Comparison of ENCODE assay signal across 19 cellular contexts in the genomic region with DNA sequence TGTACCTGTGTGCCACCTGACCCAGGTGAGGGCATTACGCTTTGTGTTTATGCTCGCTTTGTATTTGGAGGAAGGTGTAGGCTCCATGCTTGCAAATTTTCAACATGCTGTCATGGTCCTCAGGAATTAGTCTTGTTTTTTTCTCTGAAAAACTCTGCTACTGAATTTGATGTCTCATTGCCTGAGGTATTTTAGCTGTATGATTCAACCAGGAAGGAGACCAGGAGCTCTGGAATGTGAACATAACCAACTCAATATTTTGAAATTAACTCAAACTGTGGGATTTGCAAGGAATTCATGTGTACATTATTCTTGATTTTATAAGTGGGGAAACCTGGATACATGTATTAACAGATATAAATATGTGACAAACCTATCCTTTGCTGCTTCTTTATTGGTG.
DNase-seq lines count a peak whose midpoint lies in the region; ATAC-seq, FAIRE-seq and TF ChIP-seq lines count a peak whose summit lies in the region.
"Had no signal": no experiment of that assay in that cellular context is flagged by ENCODE, and none has a peak within 500 bp of the region (broad histone marks: within the 10 kb centered on the region; RNA-seq: fewer than 3 reads in every experiment).

No MANE protein-coding gene starts in this region.

- no peak for FAIRE-seq in urothelium cell line (lab: Jason Lieb, UNC)
- FAIRE-seq: endometrium had no signal

- ATAC-seq in left colon, result no peak
- ATAC-seq: activated T-helper 17 cell treated with anti-CD3 and anti-CD28 coated beads, Interleukin-2, amount 50 U/mL, for 72 hours; stimulated activated naive CD8-positive, alpha-beta T cell treated with anti-CD3 and anti-CD28 coated beads, Interleukin-15, amount 100 ng/mL, for 72 hours had no signal

- DNase-seq in HFF-Myc (ENCODE audit: extremely low read depth, low read depth) (peak; percentile 7), amniotic stem cell (lab: John Stamatoyannopoulos, UW) (peak; percentile 26), glomerular visceral epithelial cell (ENCODE audit: extremely low spot score) (peak; percentile 56), urothelium cell line (ENCODE audit: low spot score) (peak; percentile 23), RPMI8226 (no peak), SKM-1 (lab: John Stamatoyannopoulos, UW; ENCODE audit: unreplicated experiment) (no peak), left colon (no peak)
- DNase-seq: COR-L47; H7; hippocampal formation; NCI-H146; NCI-H524 treated with DMSO at 0.1 percent for 48 hours; nephron progenitor cell; Peyer's patch; stimulated activated naive CD8-positive, alpha-beta T cell treated with anti-CD3 and anti-CD28 coated beads, Interleukin-15, amount 100 ng/mL, for 72 hours had no signal

- H3K4me3 ChIP-seq in HFF-Myc (replicated peaks; ENCODE audit: low read depth, low read length), result no peak overlapping the region
- H3K4me3 ChIP-seq: cardiac muscle cell, Peyer's patch, skin epidermis had no signal

- no peak for TF ChIP-seq CTCF in HFF-Myc (IDR thresholded peaks at IDR 0.05; ENCODE audit: low read depth, low read length, missing control alignments)

- intact Hi-C loops in left colon (cut with DNase I, micrococcal nuclease), result no loop called here

Comparison
In these comparisons a context has a peak if more than half of its experiments do, and no peak if none do; other contexts are left out.
1. DNase-seq: peak in HFF-Myc (single experiment), amniotic stem cell (single experiment), glomerular visceral epithelial cell (single experiment) and urothelium cell line (single experiment); none in RPMI8226 (single experiment), SKM-1 (single experiment) and left colon (0 of 2).